10 cellular contexts compared by ENCODE assay signal in the genomic region with DNA sequence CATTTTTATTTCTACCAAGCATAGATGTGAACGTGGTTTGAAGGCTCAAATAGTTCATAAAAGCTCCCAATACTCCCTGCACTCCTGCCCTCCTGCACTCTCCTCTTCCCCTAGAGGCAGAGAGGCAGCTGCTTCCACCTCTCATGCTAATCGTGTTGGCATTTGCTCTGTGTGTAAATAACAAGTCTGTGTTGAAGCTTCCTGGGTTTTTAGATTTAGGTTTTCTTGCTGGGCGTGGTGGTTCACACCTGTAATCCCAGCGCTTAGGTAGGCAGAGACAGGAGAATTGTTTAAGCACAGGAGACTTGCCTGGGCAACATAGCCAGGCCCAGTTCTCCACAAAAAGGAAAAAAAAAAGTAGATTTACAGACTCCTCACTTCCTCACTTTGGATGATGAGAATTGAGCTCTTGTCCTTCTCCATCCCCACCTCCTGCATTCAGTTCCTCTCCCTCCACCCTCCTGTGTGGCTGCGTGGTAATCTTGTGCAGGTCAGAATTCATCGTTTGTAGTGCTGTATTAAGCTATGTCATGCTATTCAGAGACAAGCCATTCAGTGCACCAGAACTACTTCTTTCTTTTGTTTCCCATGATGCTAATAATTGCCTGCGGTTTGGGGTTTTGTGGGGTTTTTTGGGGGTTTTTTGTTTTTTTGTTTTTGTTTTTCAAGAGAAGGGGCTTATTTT. TPM values are rescaled to one million over a fixed set of nuclear protein-coding genes. Genes with fewer than 3 reads are reported as not detected.
DNase-seq lines count a peak whose midpoint lies in the region; ATAC-seq, FAIRE-seq and TF ChIP-seq lines count a peak whose summit lies in the region.
"Had no signal": no experiment of that assay in that cellular context is flagged by ENCODE, and none has a peak within 500 bp of the region (broad histone marks: within the 10 kb centered on the region; RNA-seq: fewer than 3 reads in every experiment).

No MANE protein-coding gene starts in this region.

- peak; percentile 71 for FAIRE-seq in GM12892 (lab: Jason Lieb, UNC)
- FAIRE-seq: colon had no signal

- peak; percentile 82 for ATAC-seq in GM19463 (IDR thresholded peaks at IDR 0.05; ENCODE audit: unreplicated experiment)
- peak; percentile 79 for ATAC-seq in HG03558 (IDR thresholded peaks at IDR 0.05; ENCODE audit: extremely low read depth, unreplicated experiment)
- no peak for ATAC-seq in left cardiac atrium

- no peaks in the 10 kb centered on the region for H3K27me3 ChIP-seq in WERI-Rb-1 (ENCODE audit: insufficient read depth, low read depth, severe bottlenecking)

- TF ChIP-seq POLR2A in GM12892 (IDR thresholded peaks at IDR 0.05; ENCODE audit: low read depth, low read length) = no peak

- no peak for DNase-seq in GM12892 (ENCODE audit: insufficient read length)
- no peak for DNase-seq in epithelial cell of prostate (ENCODE audit: low read depth, low spot score)
- no peak for DNase-seq in activated gamma-delta T cell (lab: John Stamatoyannopoulos, UW)
- no peak for DNase-seq in left cardiac atrium
- DNase-seq in NCI-H1092 (lab: John Stamatoyannopoulos, UW) = no peak
- DNase-seq in WERI-Rb-1 = no peak

- no peak overlapping the region for H3K4me3 ChIP-seq in WERI-Rb-1 (ENCODE audit: low read depth, low read length)
- H3K4me3 ChIP-seq: skin epidermis had no signal

- no peak for TF ChIP-seq CTCF in WERI-Rb-1 (IDR thresholded peaks at IDR 0.05; ENCODE audit: low read depth, low read length)

- no peaks in the 10 kb centered on the region for H3K9me3 ChIP-seq in WERI-Rb-1 (ENCODE audit: severe bottlenecking)

- H3K27ac ChIP-seq in epithelial cell of prostate (peak overlapping the region; percentile 1), WERI-Rb-1 (no peak overlapping the region)

- intact Hi-C loops in left cardiac atrium (cut with DNase I) = no loop called here

- no peaks in the 10 kb centered on the region for H3K36me3 ChIP-seq in WERI-Rb-1

RNA-seq across cellular contexts. Expression of gene MAL, which starts 37.4 kb away (rescaled TPM):
- polyA plus RNA-seq in GM12892 (2012; ENCODE audit: missing spikeins) = 9.1 TPM
- 1 to 10 TPM; 5.8 to 7.8 TPM for total RNA-seq in left cardiac atrium

RNA-seq across cellular contexts. Expression of gene MRPS5, which starts 58.8 kb away (rescaled TPM):
- 60.3 TPM for polyA plus RNA-seq in GM12892 (2012; ENCODE audit: missing spikeins)
- 10 to 100 TPM; 56.0 to 56.5 TPM for total RNA-seq in left cardiac atrium

Comparison
In these comparisons a context has a peak if more than half of its experiments do, and no peak if none do; other contexts are left out.
1. ATAC-seq: peak in GM19463 (single experiment) and HG03558 (single experiment); none in left cardiac atrium (0 of 2).